In the genomic region with DNA sequence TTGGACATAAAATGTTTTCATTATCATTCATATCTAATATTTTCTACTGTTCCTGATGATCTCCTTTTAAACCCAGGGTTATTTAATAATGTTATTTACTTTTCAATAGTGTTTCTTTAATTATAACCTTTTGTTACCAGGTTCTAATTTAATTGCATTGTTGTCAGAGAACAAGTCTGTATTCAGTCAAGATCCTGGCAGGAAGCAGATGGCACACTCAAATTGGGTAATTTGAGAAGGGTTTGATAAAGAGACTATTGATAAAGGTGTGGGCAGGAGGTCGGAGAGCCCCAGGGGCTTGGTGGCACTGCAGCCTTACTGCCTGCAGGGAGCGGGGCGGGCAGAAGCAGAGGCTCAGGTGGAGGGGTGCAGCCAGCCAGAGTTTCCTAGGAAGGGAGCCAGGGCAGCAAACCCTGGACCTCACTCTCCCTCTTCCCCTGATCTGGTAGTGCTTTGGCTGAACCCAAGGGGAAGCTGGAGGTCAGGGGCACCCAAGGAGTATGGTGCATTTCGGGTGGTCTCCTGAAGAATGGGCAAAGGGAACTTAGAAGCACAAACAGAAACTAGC, we compare ENCODE assay signal across 1 cellular context.
TF ChIP-seq lines count a peak whose summit lies in the region.

No MANE protein-coding gene starts in this region.

TF ChIP-seq in HepG2, 621 proteins besides CTCF, POLR2A, EP300 and RAD21:
- TF ChIP-seq EZH2 (conservative IDR thresholded peaks at IDR 0.05; ENCODE audit: low read depth, low read length) (peak; percentile 86), ZNF768 (CRISPR knock-in tag; IDR thresholded peaks at IDR 0.05) (no peak)
